ENCODE assay signal across 22 cellular contexts in genomic region chr7:132095111-132095765, GRCh38.
"Had no signal": no experiment of that assay in that cellular context is flagged by ENCODE, and none has a peak within 500 bp of the region (broad histone marks: within the 10 kb centered on the region; RNA-seq: fewer than 3 reads in every experiment).

No MANE protein-coding gene starts in this region.

- DNase-seq: activated CD4-positive, alpha-beta T cell treated with anti-CD3 and anti-CD28 coated beads for 36 hours; activated CD8-positive, alpha-beta memory T cell treated with anti-CD3 and anti-CD28 coated beads, Interleukin-2, amount 50 U/mL, for 4 hours; activated CD8-positive, alpha-beta T cell treated with anti-CD3 and anti-CD28 coated beads for 36 hours; activated gamma-delta T cell treated with Interleukin-2 at 50 U/mL for 16 hours; activated naive CD4-positive, alpha-beta T cell treated with anti-CD3 and anti-CD28 coated beads, Interleukin-2, amount 10 ng/mL, durations not matched to agents 7 days and 5 days; activated naive CD8-positive, alpha-beta T cell treated with anti-CD3 and anti-CD28 coated beads for 36 hours; activated T-cell treated with anti-CD3 and anti-CD28 coated beads, Interleukin-2, amount 50 U/mL, for 72 hours; brain microvascular endothelial cell; MG63; MV-4-11; NCI-H1092 treated with DMSO at 0.1 percent for 48 hours; NCI-H1436; NCI-H1930; NCI-H2227 treated with DMSO at 0.1 percent for 48 hours; NCI-H446 treated with DMSO at 0.1 percent for 48 hours; NCI-H524 treated with DMSO at 0.1 percent for 48 hours; NCI-H748 treated with DMSO at 0.1 percent for 48 hours; RPMI8226; SK-N-SH; T-helper 1 cell; WERI-Rb-1 had no signal

- H3K9me3 Mint-ChIP-seq: activated CD8-positive, alpha-beta T cell treated with anti-CD3 and anti-CD28 coated beads for 36 hours; activated naive CD4-positive, alpha-beta T cell treated with anti-CD3 and anti-CD28 coated beads, Interleukin-2, amount 10 ng/mL, durations not matched to agents 7 days and 5 days; activated naive CD8-positive, alpha-beta T cell treated with anti-CD3 and anti-CD28 coated beads for 36 hours; activated T-cell treated with anti-CD3 and anti-CD28 coated beads, Interleukin-2, amount 50 U/mL, for 72 hours; activated T-helper 2 cell treated with anti-CD3 and anti-CD28 coated beads, Interferon-gamma antibody, Interleukin-2, Interleukin-4, amounts not matched to agents 10 μg/mL and 5 μg/mL and 100 μg/mL, durations not matched to agents 14 hours and 24 hours and 36 hours had no signal

- H3K27ac Mint-ChIP-seq: activated CD4-positive, alpha-beta T cell treated with anti-CD3 and anti-CD28 coated beads for 36 hours; activated CD8-positive, alpha-beta T cell treated with anti-CD3 and anti-CD28 coated beads for 36 hours; activated naive CD4-positive, alpha-beta T cell treated with anti-CD3 and anti-CD28 coated beads, Interleukin-2, amount 10 ng/mL, durations not matched to agents 7 days and 5 days; activated naive CD8-positive, alpha-beta T cell treated with anti-CD3 and anti-CD28 coated beads for 36 hours; activated T-cell treated with anti-CD3 and anti-CD28 coated beads, Interleukin-2, amount 50 U/mL, for 72 hours; activated T-helper 2 cell treated with anti-CD3 and anti-CD28 coated beads, Interferon-gamma antibody, Interleukin-2, Interleukin-4, amounts not matched to agents 10 μg/mL and 5 μg/mL and 100 μg/mL, durations not matched to agents 14 hours and 24 hours and 36 hours had no signal

- H3K4me1 Mint-ChIP-seq: activated CD4-positive, alpha-beta T cell treated with anti-CD3 and anti-CD28 coated beads for 36 hours; activated naive CD4-positive, alpha-beta T cell treated with anti-CD3 and anti-CD28 coated beads, Interleukin-2, amount 10 ng/mL, durations not matched to agents 7 days and 5 days; activated naive CD8-positive, alpha-beta T cell treated with anti-CD3 and anti-CD28 coated beads for 36 hours had no signal

- H3K4me3 Mint-ChIP-seq: activated CD4-positive, alpha-beta T cell treated with anti-CD3 and anti-CD28 coated beads for 36 hours; activated CD8-positive, alpha-beta T cell treated with anti-CD3 and anti-CD28 coated beads for 36 hours; activated naive CD4-positive, alpha-beta T cell treated with anti-CD3 and anti-CD28 coated beads, Interleukin-2, amount 10 ng/mL, durations not matched to agents 7 days and 5 days; activated naive CD8-positive, alpha-beta T cell treated with anti-CD3 and anti-CD28 coated beads for 36 hours; activated T-cell treated with anti-CD3 and anti-CD28 coated beads, Interleukin-2, amount 50 U/mL, for 72 hours had no signal

- H3K36me3 Mint-ChIP-seq: activated naive CD4-positive, alpha-beta T cell treated with anti-CD3 and anti-CD28 coated beads, Interleukin-2, amount 10 ng/mL, durations not matched to agents 7 days and 5 days; activated naive CD8-positive, alpha-beta T cell treated with anti-CD3 and anti-CD28 coated beads for 36 hours had no signal
